9 cellular contexts compared by ENCODE assay signal in the genomic region with DNA sequence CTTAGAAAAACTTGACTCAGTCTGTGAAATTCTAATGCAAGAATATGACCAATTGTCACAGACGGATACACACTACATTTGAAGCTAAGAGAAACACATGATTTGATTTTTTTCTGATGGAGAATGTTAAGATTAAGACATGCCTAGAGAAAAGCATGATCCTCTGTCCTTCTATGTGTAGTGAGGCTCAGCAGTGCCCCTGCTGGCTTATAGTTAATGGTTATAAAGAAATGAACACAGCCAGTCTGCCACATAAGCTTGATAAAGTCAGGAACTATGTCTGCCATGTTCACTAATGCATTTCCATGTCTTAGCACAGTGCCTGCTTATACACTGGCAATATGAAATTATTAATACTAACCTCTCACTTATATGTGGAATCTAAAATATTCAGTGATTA.
DNase-seq lines count a peak whose midpoint lies in the region; ATAC-seq, FAIRE-seq and TF ChIP-seq lines count a peak whose summit lies in the region.
"Had no signal": no experiment of that assay in that cellular context is flagged by ENCODE, and none has a peak within 500 bp of the region (broad histone marks: within the 10 kb centered on the region; RNA-seq: fewer than 3 reads in every experiment).

No MANE protein-coding gene starts in this region.

- H2AFZ ChIP-seq in GM23338 (no peak overlapping the region), keratinocyte (ENCODE audit: control insufficient read depth, low read length) (no peak overlapping the region)

- DNase-seq in BE2C (peak; percentile 24), GM23338 (ENCODE audit: low spot score) (peak; percentile 52), RWPE1 (ENCODE audit: low spot score) (peak; percentile 12), keratinocyte (ENCODE audit: low read depth, low spot score) (no peak), GOT3 (lab: John Stamatoyannopoulos, UW) (no peak), activated T-cell treated with anti-CD3 and anti-CD28 coated beads for 4 hours (no peak), gastrocnemius medialis (no peak)
- DNase-seq: naive B cell had no signal

- H3K9me3 Mint-ChIP-seq in GM23338: no peaks in the 10 kb centered on the region
- H3K9me3 Mint-ChIP-seq: naive B cell had no signal

- no peaks in the 10 kb centered on the region for H3K9me2 ChIP-seq in GM23338 (ENCODE audit: insufficient read depth)

- ATAC-seq in GM23338 (peak; percentile 61), HG02623 (IDR thresholded peaks at IDR 0.05; ENCODE audit: unreplicated experiment) (no peak), gastrocnemius medialis (no peak)

- H3K79me2 ChIP-seq in GM23338 (replicated peaks; ENCODE audit: insufficient read depth) (no peaks in the 10 kb centered on the region), keratinocyte (ENCODE audit: control insufficient read depth, insufficient read depth, low read length) (no peaks in the 10 kb centered on the region)

- H3K27ac Mint-ChIP-seq in GM23338: no peak overlapping the region
- H3K27ac Mint-ChIP-seq: naive B cell had no signal

- dilution Hi-C loops in keratinocyte (cut with MboI; ENCODE audit: extremely low pct_ligation_motif_present, low sequenced_read_pairs): no loop called here

- H3K4me2 ChIP-seq in GM23338 (no peak overlapping the region), keratinocyte (ENCODE audit: control insufficient read depth, extremely low read depth, insufficient read depth, low read depth, low read length) (no peak overlapping the region)

- H3F3A ChIP-seq in GM23338 (replicated peaks; ENCODE audit: low read depth): no peaks in the 10 kb centered on the region

- H3K36me3 Mint-ChIP-seq in GM23338 (ENCODE audit: low read depth): no peaks in the 10 kb centered on the region
- H3K36me3 Mint-ChIP-seq: naive B cell had no signal

- H3K9me1 ChIP-seq in keratinocyte (ENCODE audit: control insufficient read depth, extremely low read depth, insufficient read depth, low read length): no peaks in the 10 kb centered on the region

- H3K27ac ChIP-seq in GM23338 (ENCODE audit: low read depth) (no peak overlapping the region), RWPE1 (no peak overlapping the region), keratinocyte (ENCODE audit: control insufficient read depth, insufficient read depth, low read length) (no peak overlapping the region), gastrocnemius medialis (no peak overlapping the region)

- FAIRE-seq in keratinocyte (lab: Jason Lieb, UNC): no peak

- H3K4me1 Mint-ChIP-seq in GM23338: no peaks in the 10 kb centered on the region
- H3K4me1 Mint-ChIP-seq: naive B cell had no signal

- TF ChIP-seq CTCF in BE2C (IDR thresholded peaks at IDR 0.05; ENCODE audit: low read depth, low read length): peak; percentile 52
- peak; percentile 54 to 60 for TF ChIP-seq CTCF in GM23338 (conservative IDR thresholded peaks at IDR 0.05; ENCODE audit: low read depth in 2 of 2)
- peak; percentile 23; the same call in 1 of the 2 replicates for TF ChIP-seq CTCF in RWPE1 (conservative IDR thresholded peaks at IDR 0.05; ENCODE audit: low read depth)
- TF ChIP-seq CTCF in keratinocyte (optimal IDR thresholded peaks at IDR 0.05 in 1 of 3, IDR thresholded peaks at IDR 0.05 in 1 of 3, conservative IDR thresholded peaks at IDR 0.05 in 1 of 3; ENCODE audit: extremely low read depth in 1 of 3, insufficient read depth in 2 of 3, low read length in 3 of 3): peak; percentile 28 to 56 (median 52)
- TF ChIP-seq CTCF in gastrocnemius medialis (IDR thresholded peaks at IDR 0.05 in 4 of 5, conservative IDR thresholded peaks at IDR 0.05 in 1 of 5): no peak

- H3K4me3 ChIP-seq in BE2C (ENCODE audit: low read depth, low read length) (no peak overlapping the region), GM23338 (no peak overlapping the region), keratinocyte (ENCODE audit: control insufficient read depth in 2 of 3, extremely low read depth in 1 of 3, insufficient read depth in 2 of 3, low read depth in 1 of 3, low read length in 3 of 3) (no peak overlapping the region), gastrocnemius medialis (no peak overlapping the region)

- POLR2A ChIA-PET in RWPE1 (lab: Yijun Ruan, JAX; ENCODE audit: low non-redundant PET): no interaction called here

- no peaks in the 10 kb centered on the region for H3K27me3 Mint-ChIP-seq in GM23338 (ENCODE audit: insufficient read depth, low read depth, poor library complexity)

- H3K9me3 ChIP-seq in BE2C (no peaks in the 10 kb centered on the region), keratinocyte (ENCODE audit: control insufficient read depth, low read depth, low read length) (no peaks in the 10 kb centered on the region), gastrocnemius medialis (no peaks in the 10 kb centered on the region)

- no peak overlapping the region for H3K9ac ChIP-seq in keratinocyte (ENCODE audit: control insufficient read depth, extremely low read depth, insufficient read depth, low read length)

- CTCF ChIA-PET in RWPE1 (lab: Yijun Ruan, JAX): interaction anchor here (0.6 to 0.7 kb wide), 3 partner anchors 42 to 301 kb away, joined by 3 read pairs; no protein-coding TSS in a partner anchor

- intact Hi-C loops in gastrocnemius medialis (cut with DNase I; ENCODE audit: low total_unique reads): loop anchor here (10.0 kb wide), 1 partner anchor 386 kb away; a partner anchor contains a TSS

- no peaks in the 10 kb centered on the region for H3K4me1 ChIP-seq in BE2C
- H3K4me1 ChIP-seq in GM23338 (ENCODE audit: insufficient read depth): no peaks in the 10 kb centered on the region
- no peaks in the 10 kb centered on the region for H3K4me1 ChIP-seq in keratinocyte (ENCODE audit: control insufficient read depth, extremely low read depth, insufficient read depth, low read length)
- H3K4me1 ChIP-seq in gastrocnemius medialis: no peaks in the 10 kb centered on the region

- H3K36me3 ChIP-seq in BE2C: no peaks in the 10 kb centered on the region
- no peaks in the 10 kb centered on the region for H3K36me3 ChIP-seq in GM23338 (ENCODE audit: insufficient read depth)
- no peaks in the 10 kb centered on the region for H3K36me3 ChIP-seq in keratinocyte (ENCODE audit: control insufficient read depth in 2 of 2, extremely low read depth in 1 of 2, insufficient read depth in 2 of 2, low read length in 2 of 2)
- no peaks in the 10 kb centered on the region for H3K36me3 ChIP-seq in gastrocnemius medialis

- no peaks in the 10 kb centered on the region; the same call in 1 of the 2 replicates for H3K27me3 ChIP-seq in BE2C
- no peaks in the 10 kb centered on the region for H3K27me3 ChIP-seq in GM23338 (ENCODE audit: insufficient read depth)
- no peaks in the 10 kb centered on the region for H3K27me3 ChIP-seq in keratinocyte (ENCODE audit: control insufficient read depth, extremely low read depth, insufficient read depth, low read length)
- H3K27me3 ChIP-seq in gastrocnemius medialis: no peaks in the 10 kb centered on the region

- TF ChIP-seq POLR2A in gastrocnemius medialis (IDR thresholded peaks at IDR 0.05): no peak

- H3K4me3 Mint-ChIP-seq in GM23338: no peak overlapping the region
- H3K4me3 Mint-ChIP-seq: naive B cell had no signal

- H4K20me1 ChIP-seq in GM23338 (replicated peaks; ENCODE audit: insufficient read depth) (no peaks in the 10 kb centered on the region), keratinocyte (ENCODE audit: control insufficient read depth, extremely low read depth, insufficient read depth, low read length) (no peaks in the 10 kb centered on the region)

- in situ Hi-C loops in gastrocnemius medialis (cut with MboI; ENCODE audit: low sequenced_read_pairs in 4 of 4): loop anchor here in 2 of 4 donors (10.0 to 25.0 kb wide), 2 partner anchors 104 to 383 kb away; a partner anchor contains a TSS

TF ChIP-seq in GM23338, 12 proteins besides CTCF, POLR2A, EP300 and RAD21:
- no peak for TF ChIP-seq STAT1 (IDR thresholded peaks at IDR 0.05; ENCODE audit: unreplicated experiment)
- no peak for TF ChIP-seq NANOG (IDR thresholded peaks at IDR 0.05; ENCODE audit: borderline replicate concordance)

Comparison
In these comparisons a context has a peak if more than half of its experiments do, and no peak if none do; other contexts are left out.
1. DNase-seq: peak in BE2C (single experiment), GM23338 (single experiment) and RWPE1 (single experiment); none in keratinocyte (single experiment), GOT3 (single experiment), activated T-cell treated with anti-CD3 and anti-CD28 coated beads for 4 hours (single experiment) and gastrocnemius medialis (0 of 2).
2. CTCF ChIP-seq: peak in BE2C (single experiment), GM23338 (2 of 2), RWPE1 (single experiment) and keratinocyte (3 of 3); none in gastrocnemius medialis (0 of 5).